ENCODE assay signal across 8 cellular contexts in the genomic region with DNA sequence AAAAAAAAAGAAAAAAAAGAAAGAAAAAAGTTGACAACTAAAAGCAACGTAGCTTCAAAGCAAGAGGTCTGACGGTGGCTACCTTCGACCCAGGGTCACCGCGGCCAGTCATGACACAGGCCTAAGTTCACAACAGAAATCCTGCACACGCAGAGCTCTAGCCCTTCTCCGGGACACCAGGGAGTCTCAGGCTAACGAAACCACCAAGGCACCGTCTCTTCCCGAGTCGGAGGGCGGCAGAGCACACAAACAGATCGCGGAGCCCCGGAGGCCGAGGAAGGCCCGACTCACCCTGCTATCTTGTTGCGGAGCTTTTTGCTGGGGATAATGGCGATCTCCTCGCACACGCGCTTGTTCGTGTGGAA. TPM values are rescaled to one million over a fixed set of nuclear protein-coding genes. Genes with fewer than 3 reads are reported as not detected.
DNase-seq lines count a peak whose midpoint lies in the region; ATAC-seq and TF ChIP-seq lines count a peak whose summit lies in the region.

No MANE protein-coding gene starts in this region.

- H3K4me1 ChIP-seq in Panc1 (ENCODE audit: control insufficient read depth, insufficient read depth, low read length) (peaks cover 15% of the 10 kb centered on the region), esophagus muscularis mucosa (peaks cover 29 to 40% (median 35%) of the 10 kb centered on the region in 4 donors), neuronal stem cell (ENCODE audit: control insufficient read depth in 2 of 2, insufficient read depth in 1 of 2, low read depth in 1 of 2, low read length in 2 of 2) (peaks cover 18 to 25% of the 10 kb centered on the region in 2 donors)

- H3K4me2 ChIP-seq in neuronal stem cell (ENCODE audit: insufficient read depth, low read length, poor library complexity, severe bottlenecking): peak overlapping the region; percentile 63

- CTCF ChIA-PET in Panc1 (lab: Charles Lee): interaction anchor here (0.5 to 1.9 kb wide), 4 partner anchors 9 to 594 kb away, joined by 5 to 13 read pairs (median 7); no protein-coding TSS in a partner anchor

- H3K36me3 ChIP-seq in Panc1 (ENCODE audit: control insufficient read depth, insufficient read depth, low read length): peaks cover 30% of the 10 kb centered on the region
- peaks cover 39 to 51% (median 45%) of the 10 kb centered on the region in 4 donors for H3K36me3 ChIP-seq in esophagus muscularis mucosa
- peaks cover 34 to 47% of the 10 kb centered on the region in 2 donors for H3K36me3 ChIP-seq in neuronal stem cell (replicated peaks in 1 of 2; ENCODE audit: control insufficient read depth in 2 of 2, insufficient read depth in 2 of 2, low read length in 2 of 2)

- no peak overlapping the region for H2BK15ac ChIP-seq in neuronal stem cell (ENCODE audit: low read length)

- H3K9me3 ChIP-seq in Panc1 (ENCODE audit: control insufficient read depth, insufficient read depth, low read depth, low read length) (no peaks in the 10 kb centered on the region), esophagus muscularis mucosa (no peaks in the 10 kb centered on the region), neuronal stem cell (replicated peaks in 1 of 2; ENCODE audit: control insufficient read depth in 2 of 2, insufficient read depth in 1 of 2, low read depth in 1 of 2, low read length in 2 of 2) (no peaks in the 10 kb centered on the region)

- intact Hi-C loops in Panc1 (cut with micrococcal nuclease; ENCODE audit: unreplicated experiment): loop anchor here (2.0 to 10.0 kb wide), 2 partner anchors 205 to 461 kb away; no protein-coding TSS in a partner anchor
- intact Hi-C loops in esophagus muscularis mucosa (cut with DNase I): loop anchor here (5.0 kb wide), 1 partner anchor 208 kb away; no protein-coding TSS in a partner anchor

- peaks cover 1% of the 10 kb centered on the region for H3K79me1 ChIP-seq in neuronal stem cell (ENCODE audit: low read depth, low read length)

- 1% methylated on average over 17 of the region's 23 CpGs for WGBS in esophagus muscularis mucosa
- no CpG with 5 or more reads among the region's 23 CpGs for WGBS in neuronal stem cell (ENCODE audit: extremely low coverage in 2 of 2, insufficient read length in 2 of 2, insufficient replicate concordance in 1 of 2), 2 donors

- in situ Hi-C loops in Panc1 (cut with HindIII; ENCODE audit: low pct_unique_long_range_greater_than_20kb, low sequenced_read_pairs): no loop called here

- H3K18ac ChIP-seq in neuronal stem cell (ENCODE audit: low read length): peak overlapping the region; percentile 95

- H4K8ac ChIP-seq in neuronal stem cell (ENCODE audit: low read depth, low read length): no peak overlapping the region

- H3K27me3 ChIP-seq in Panc1 (ENCODE audit: control insufficient read depth, insufficient read depth, low read length) (no peaks in the 10 kb centered on the region), esophagus muscularis mucosa (no peaks in the 10 kb centered on the region), neuronal stem cell (ENCODE audit: control insufficient read depth in 3 of 3, insufficient read depth in 3 of 3, low read depth in 1 of 3, low read length in 3 of 3) (no peaks in the 10 kb centered on the region)

- peak; percentile 4 for ATAC-seq in GM19324 (IDR thresholded peaks at IDR 0.05; ENCODE audit: low FRiP score, unreplicated experiment)
- ATAC-seq in Panc1: no peak
- no peak for ATAC-seq in GM19467 (IDR thresholded peaks at IDR 0.05; ENCODE audit: unreplicated experiment)
- ATAC-seq in GM18519 (IDR thresholded peaks at IDR 0.05; ENCODE audit: low FRiP score, unreplicated experiment): no peak

- BruUV-seq in Panc1 (replicated peaks; lab: Mats Ljungman, UMichigan): no TSS peak

- POLR2A ChIA-PET in Panc1 (lab: Charles Lee): interaction anchor here (1.0 kb wide), 1 partner anchor 104 kb away, joined by 3 read pairs; no protein-coding TSS in a partner anchor

- peak overlapping the region; percentile 90 for H3K23ac ChIP-seq in neuronal stem cell (ENCODE audit: low read depth, low read length, poor library complexity)

- no peak for TF ChIP-seq EP300 in esophagus muscularis mucosa (IDR thresholded peaks at IDR 0.05)

- peak overlapping the region; percentile 79 for H3K14ac ChIP-seq in neuronal stem cell (ENCODE audit: low read length)

- H2AK5ac ChIP-seq in neuronal stem cell (ENCODE audit: low read depth, low read length): peak overlapping the region; percentile 92

- no peak overlapping the region for H4K91ac ChIP-seq in neuronal stem cell (ENCODE audit: low read depth, low read length, poor library complexity)

- TF ChIP-seq CTCF in Panc1 (IDR thresholded peaks at IDR 0.05): no peak
- no peak for TF ChIP-seq CTCF in esophagus muscularis mucosa (IDR thresholded peaks at IDR 0.05)

- peak overlapping the region; percentile 50 for H2BK120ac ChIP-seq in neuronal stem cell (ENCODE audit: low read depth, low read length)

- no peak for TF ChIP-seq POLR2A in esophagus muscularis mucosa (IDR thresholded peaks at IDR 0.05; ENCODE audit: low read depth)

- H3K4me3 ChIP-seq in Panc1 (ENCODE audit: low read depth in 2 of 2, low read length in 2 of 2): peak overlapping the region; percentile 94 to 97
- H3K4me3 ChIP-seq in esophagus muscularis mucosa: peak overlapping the region; percentile 82 to 89 (median 84)
- peak overlapping the region; percentile 89 to 93 for H3K4me3 ChIP-seq in neuronal stem cell (ENCODE audit: low read length in 2 of 2)

- H3K4ac ChIP-seq in neuronal stem cell (ENCODE audit: low read length): no peak overlapping the region

- peak overlapping the region; percentile 89 for H3K9ac ChIP-seq in neuronal stem cell (ENCODE audit: low read depth, low read length, poor library complexity)

- peak overlapping the region; percentile 96 for H3K27ac ChIP-seq in Panc1 (ENCODE audit: low read length)
- H3K27ac ChIP-seq in esophagus muscularis mucosa (replicated peaks in 1 of 4): peak overlapping the region; percentile 88 to 96 (median 94)
- H3K27ac ChIP-seq in neuronal stem cell (replicated peaks; ENCODE audit: low read length): no peak overlapping the region

- peak overlapping the region; percentile 84 for H2AFZ ChIP-seq in neuronal stem cell (ENCODE audit: low read length)

- H2BK5ac ChIP-seq in neuronal stem cell (ENCODE audit: low read length): no peak overlapping the region

- DNase-seq in Panc1 (ENCODE audit: low read depth, low spot score) (no peak), esophagus muscularis mucosa (ENCODE audit: extremely low spot score) (no peak), neuronal stem cell (ENCODE audit: low spot score) (no peak), NCI-H187 treated with DMSO at 0.1 percent for 48 hours (lab: John Stamatoyannopoulos, UW) (no peak), HCEC 1CT (no peak)

- H2BK12ac ChIP-seq in neuronal stem cell (ENCODE audit: low read length): no peak overlapping the region

RNA-seq across cellular contexts. Expression of gene RPS17, which starts 0.6 kb away (rescaled TPM):
- total RNA-seq in Panc1 (2021; ENCODE audit: unreplicated experiment) (1,598 TPM), esophagus muscularis mucosa (1,000 to 10,000 TPM; 1,410 to 2,934 (median 1,998) TPM)
- 1,239 TPM for polyA plus RNA-seq in Panc1 (2012; ENCODE audit: insufficient read length)
- 5,275 TPM for polyA plus RNA-seq in neuronal stem cell (2013, experiment 1 of 2)
- polyA plus RNA-seq in neuronal stem cell (2013, experiment 2 of 2): 5,241 TPM
